In the genomic region with DNA sequence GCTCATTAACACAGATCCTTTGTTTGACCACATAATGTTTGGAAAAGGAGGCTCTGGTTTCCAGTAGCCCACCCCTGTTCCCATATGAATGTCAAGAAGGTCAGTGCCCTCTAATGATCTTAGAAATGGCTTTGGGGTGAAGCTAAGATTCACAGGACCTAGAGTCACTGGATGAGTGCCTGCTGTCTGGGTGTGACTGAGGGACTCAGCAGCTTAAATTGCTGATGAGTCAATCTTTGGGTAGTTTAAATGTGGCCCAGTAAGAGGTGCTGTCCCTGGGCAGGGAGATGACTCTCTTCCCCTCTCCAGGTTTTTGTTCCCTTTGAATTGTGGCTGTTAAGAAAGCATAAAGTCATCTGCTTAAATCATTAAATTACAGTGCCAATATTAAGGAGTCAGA, we compare ENCODE assay signal across 19 cellular contexts. TPM values are rescaled to one million over a fixed set of nuclear protein-coding genes. Genes with fewer than 3 reads are reported as not detected.
"Had no signal": no experiment of that assay in that cellular context is flagged by ENCODE, and none has a peak within 500 bp of the region (broad histone marks: within the 10 kb centered on the region; RNA-seq: fewer than 3 reads in every experiment).

No MANE protein-coding gene starts in this region.

- H3K36me3 Mint-ChIP-seq: activated naive CD4-positive, alpha-beta T cell treated with anti-CD3 and anti-CD28 coated beads, Interleukin-2, amount 50 U/mL, for 72 hours had no signal

- H3K27me3 Mint-ChIP-seq: activated B cell treated with CpG ODN at 0.5 μM for 24 hours had no signal

- DNase-seq: activated B cell treated with CpG ODN at 0.5 μM for 24 hours; activated CD4-positive, alpha-beta T cell treated with anti-CD3 and anti-CD28 coated beads, Interleukin-2, amount 50 U/mL, for 1 hour; activated effector memory CD4-positive, alpha-beta T cell treated with Interleukin-2 at 50 U/mL for 16 hours; amniotic stem cell; brain microvascular endothelial cell; dermis blood vessel endothelial cell; erythroblast; left ventricle myocardium inferior; mesenchymal stem cell; nephron progenitor cell; sigmoid colon; stimulated activated CD4-positive, alpha-beta T cell treated with anti-CD3 and anti-CD28 coated beads, Interleukin-12 subunit alpha, Interleukin-12 subunit beta, amount 100 ng/mL, for 4 hours; stimulated activated naive CD4-positive, alpha-beta T cell; substantia nigra; transverse colon had no signal

- H3K27ac ChIP-seq: brain microvascular endothelial cell, left ventricle myocardium inferior, sigmoid colon, transverse colon had no signal

- H3K36me3 ChIP-seq: brain microvascular endothelial cell, left ventricle myocardium inferior, sigmoid colon, transverse colon had no signal

- H3K27me3 ChIP-seq: brain microvascular endothelial cell, sigmoid colon, transverse colon had no signal

- H3K27ac Mint-ChIP-seq: activated B cell treated with CpG ODN at 0.5 μM for 24 hours; activated naive CD4-positive, alpha-beta T cell treated with anti-CD3 and anti-CD28 coated beads, Interleukin-2, amount 50 U/mL, for 72 hours; nephron progenitor cell had no signal

- H3K9me3 Mint-ChIP-seq: activated B cell treated with CpG ODN at 0.5 μM for 24 hours; activated naive CD4-positive, alpha-beta T cell treated with anti-CD3 and anti-CD28 coated beads, Interleukin-2, amount 50 U/mL, for 72 hours had no signal

- H3K4me3 Mint-ChIP-seq: activated B cell treated with CpG ODN at 0.5 μM for 24 hours, nephron progenitor cell had no signal

- H3K4me1 Mint-ChIP-seq: activated B cell treated with CpG ODN at 0.5 μM for 24 hours had no signal

- H3K9me3 ChIP-seq: left ventricle myocardium inferior, sigmoid colon, transverse colon had no signal

- H3K4me3 ChIP-seq: left ventricle myocardium inferior, sigmoid colon, transverse colon had no signal

RNA-seq across cellular contexts. Expression of a gene that starts 50.6 kb away (rescaled TPM):
- total RNA-seq: cerebellum, dermis blood vessel endothelial cell, osteocyte, pulmonary artery endothelial cell had no signal
